ENCODE assay signal across 11 cellular contexts in the genomic region with DNA sequence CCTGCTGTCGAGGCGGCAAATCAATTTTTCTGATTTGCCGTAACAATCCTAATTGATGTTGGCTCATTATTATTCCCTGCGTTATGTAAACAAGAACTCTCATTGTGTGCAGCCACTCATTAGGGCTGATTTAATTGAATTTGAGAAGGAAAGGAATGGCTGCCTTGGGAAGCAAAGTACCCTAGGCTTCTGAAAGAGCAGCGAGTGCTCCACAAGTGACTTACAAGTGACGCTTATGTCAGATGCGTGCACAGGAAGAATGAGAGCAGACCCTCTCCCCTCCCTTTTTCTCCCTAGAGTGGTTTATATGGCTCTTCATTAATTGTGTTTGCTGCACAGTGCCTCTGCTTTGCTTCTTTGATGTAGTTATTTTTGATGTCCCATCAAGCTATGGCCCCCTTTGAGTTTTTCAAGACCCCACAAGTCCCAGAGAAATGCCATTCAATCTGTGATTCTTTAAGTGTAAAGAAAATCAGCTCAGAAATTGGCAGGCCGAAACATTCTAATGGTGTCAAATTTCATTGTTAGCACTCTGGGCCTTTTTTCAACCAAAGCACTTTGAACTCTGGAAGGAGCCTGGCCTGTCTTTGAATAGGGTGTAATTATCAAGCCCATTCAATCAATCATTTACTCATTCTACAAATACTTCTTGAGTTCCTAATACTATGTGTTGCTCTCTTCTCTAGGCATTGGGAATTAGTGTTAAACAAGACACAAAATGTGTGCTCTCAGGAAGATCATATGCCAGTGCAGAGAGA.
DNase-seq lines count a peak whose midpoint lies in the region; ATAC-seq and TF ChIP-seq lines count a peak whose summit lies in the region.
"Had no signal": no experiment of that assay in that cellular context is flagged by ENCODE, and none has a peak within 500 bp of the region (broad histone marks: within the 10 kb centered on the region; RNA-seq: fewer than 3 reads in every experiment).

No MANE protein-coding gene starts in this region.

- in situ Hi-C loops in KBM-7 (cut with MboI; ENCODE audit: low pct_unique_long_range_greater_than_20kb, low sequenced_read_pairs) = no loop called here

- H3K4ac ChIP-seq in neuronal stem cell (ENCODE audit: low read length) = no peak overlapping the region

- no peak for ATAC-seq in HG03196 (IDR thresholded peaks at IDR 0.05; ENCODE audit: unreplicated experiment)
- ATAC-seq in GM19395 (IDR thresholded peaks at IDR 0.05; ENCODE audit: unreplicated experiment) = no peak
- ATAC-seq: psoas muscle had no signal

- H4K8ac ChIP-seq in neuronal stem cell (ENCODE audit: low read depth, low read length) = no peak overlapping the region

- H3K36me3 Mint-ChIP-seq in endodermal cell (ENCODE audit: low read depth) = no peaks in the 10 kb centered on the region
- no peaks in the 10 kb centered on the region for H3K36me3 Mint-ChIP-seq in HFFc6 (ENCODE audit: low read depth)

- H2BK5ac ChIP-seq in neuronal stem cell (ENCODE audit: low read length) = no peak overlapping the region

- H2AFZ ChIP-seq in Loucy (ENCODE audit: low read length) = no peak overlapping the region
- peak overlapping the region; percentile 86 for H2AFZ ChIP-seq in neuronal stem cell (ENCODE audit: low read length)

- H3K27me3 Mint-ChIP-seq in endodermal cell (ENCODE audit: insufficient read depth) (no peaks in the 10 kb centered on the region), HFFc6 (ENCODE audit: insufficient read depth) (peaks cover 6% of the 10 kb centered on the region; the same call in 1 of the 2 replicates)

- H3K4me1 ChIP-seq in Loucy (ENCODE audit: insufficient read depth, low read length, poor library complexity, severe bottlenecking) (peaks cover 89% of the 10 kb centered on the region), endodermal cell (ENCODE audit: control insufficient read depth, insufficient read depth, low read length) (peaks cover 17% of the 10 kb centered on the region), neuronal stem cell (ENCODE audit: control insufficient read depth in 2 of 2, insufficient read depth in 1 of 2, low read depth in 1 of 2, low read length in 2 of 2) (peaks cover 22 to 26% of the 10 kb centered on the region in 2 donors)
- H3K4me1 ChIP-seq: psoas muscle had no signal

- no peaks in the 10 kb centered on the region for H3K79me1 ChIP-seq in neuronal stem cell (ENCODE audit: low read depth, low read length)

- H2BK12ac ChIP-seq in neuronal stem cell (ENCODE audit: low read length) = no peak overlapping the region

- no peak overlapping the region for H2AK5ac ChIP-seq in neuronal stem cell (ENCODE audit: low read depth, low read length)

- no peaks in the 10 kb centered on the region for H3K9me3 ChIP-seq in Loucy (ENCODE audit: insufficient read depth, low read depth, low read length)
- H3K9me3 ChIP-seq in endodermal cell (ENCODE audit: control insufficient read depth, low read length) = peaks cover 8% of the 10 kb centered on the region
- peaks cover 0 to 2% of the 10 kb centered on the region in 2 donors for H3K9me3 ChIP-seq in neuronal stem cell (replicated peaks in 1 of 2; ENCODE audit: control insufficient read depth in 2 of 2, insufficient read depth in 1 of 2, low read depth in 1 of 2, low read length in 2 of 2)
- H3K9me3 ChIP-seq: psoas muscle had no signal

- TF ChIP-seq CTCF in Loucy (conservative IDR thresholded peaks at IDR 0.05; ENCODE audit: low read length) (no peak), endodermal cell (conservative IDR thresholded peaks at IDR 0.05) (no peak), HFFc6 (IDR thresholded peaks at IDR 0.05) (no peak)

- H3K27ac Mint-ChIP-seq in endodermal cell (no peak overlapping the region), HFFc6 (no peak overlapping the region)

- H4K91ac ChIP-seq in neuronal stem cell (ENCODE audit: low read depth, low read length, poor library complexity) = no peak overlapping the region

- H3K79me2 ChIP-seq in Loucy (ENCODE audit: insufficient read depth, low read length) = peaks cover 14% of the 10 kb centered on the region; the same call in 1 of the 2 replicates

- peaks cover 9% of the 10 kb centered on the region for H3K4me1 Mint-ChIP-seq in endodermal cell
- H3K4me1 Mint-ChIP-seq in HFFc6 (ENCODE audit: low read depth) = peaks cover 5% of the 10 kb centered on the region; the same call in 1 of the 2 replicates

- H3K9me3 Mint-ChIP-seq in endodermal cell (peaks cover 15% of the 10 kb centered on the region), HFFc6 (no peaks in the 10 kb centered on the region)

- H3K36me3 ChIP-seq in Loucy (ENCODE audit: insufficient read depth, low read length) = no peaks in the 10 kb centered on the region
- no peaks in the 10 kb centered on the region for H3K36me3 ChIP-seq in endodermal cell (ENCODE audit: control insufficient read depth, insufficient read depth, low read length)
- H3K36me3 ChIP-seq in neuronal stem cell (replicated peaks in 1 of 2; ENCODE audit: control insufficient read depth in 2 of 2, insufficient read depth in 2 of 2, low read length in 2 of 2) = no peaks in the 10 kb centered on the region
- H3K36me3 ChIP-seq: tibial nerve had no signal

- no peak overlapping the region for H3K18ac ChIP-seq in neuronal stem cell (ENCODE audit: low read length)

- H3K9ac ChIP-seq in Loucy (ENCODE audit: low read depth, low read length, poor library complexity, severe bottlenecking) = peak overlapping the region; percentile 85
- no peak overlapping the region for H3K9ac ChIP-seq in endodermal cell (ENCODE audit: extremely low read depth, low read length, poor library complexity, severe bottlenecking)
- H3K9ac ChIP-seq in neuronal stem cell (ENCODE audit: low read depth, low read length, poor library complexity) = no peak overlapping the region

- H3F3A ChIP-seq in Loucy (ENCODE audit: low read depth) = peaks cover 35% of the 10 kb centered on the region

- H3K4me3 ChIP-seq in Loucy (ENCODE audit: low read length, poor library complexity, severe bottlenecking) = peak overlapping the region; percentile 64
- peak overlapping the region; percentile 21 for H3K4me3 ChIP-seq in endodermal cell (ENCODE audit: low read length)
- peak overlapping the region in 1 of 2 donors; percentile 14 for H3K4me3 ChIP-seq in neuronal stem cell (ENCODE audit: low read length in 2 of 2)
- H3K4me3 ChIP-seq: psoas muscle had no signal

- H3K23ac ChIP-seq in neuronal stem cell (ENCODE audit: low read depth, low read length, poor library complexity) = no peak overlapping the region

- H3K4me3 Mint-ChIP-seq in endodermal cell (no peak overlapping the region), HFFc6 (no peak overlapping the region)

- H3K14ac ChIP-seq in neuronal stem cell (ENCODE audit: low read length) = no peak overlapping the region

- no peaks in the 10 kb centered on the region for H3K9me2 ChIP-seq in Loucy (replicated peaks; ENCODE audit: low read depth, low read length)

- DNase-seq in DMS153 treated with DMSO at 0.1 percent for 48 hours (lab: John Stamatoyannopoulos, UW; ENCODE audit: unreplicated experiment) = peak; percentile 61
- no peak for DNase-seq in endodermal cell
- peak; percentile 42 for DNase-seq in neuronal stem cell (ENCODE audit: low spot score)
- no peak for DNase-seq in HFFc6
- no peak for DNase-seq in KBM-7
- DNase-seq: activated CD4-positive, CD25-positive, alpha-beta regulatory T cell; psoas muscle had no signal

- no peak overlapping the region for H2BK120ac ChIP-seq in neuronal stem cell (ENCODE audit: low read depth, low read length)

- 56 to 58% methylated on average over 5 to 8 of the region's 8 CpGs for WGBS in endodermal cell (ENCODE audit: insufficient coverage in 1 of 2, insufficient read length in 1 of 2), 2 experiments
- no CpG with 5 or more reads among the region's 8 CpGs for WGBS in neuronal stem cell (ENCODE audit: extremely low coverage in 2 of 2, insufficient read length in 2 of 2, insufficient replicate concordance in 1 of 2), 2 donors

- no peaks in the 10 kb centered on the region for H4K20me1 ChIP-seq in Loucy (ENCODE audit: insufficient read depth, low read length, poor library complexity, severe bottlenecking)

- H3K27me3 ChIP-seq in Loucy (ENCODE audit: insufficient read depth, low read length, poor library complexity, severe bottlenecking) (no peaks in the 10 kb centered on the region), endodermal cell (ENCODE audit: control insufficient read depth, insufficient read depth, low read length, poor library complexity, severe bottlenecking) (no peaks in the 10 kb centered on the region), neuronal stem cell (ENCODE audit: control insufficient read depth in 3 of 3, insufficient read depth in 3 of 3, low read depth in 1 of 3, low read length in 3 of 3) (no peaks in the 10 kb centered on the region)
- H3K27me3 ChIP-seq: tibial nerve had no signal

- H3K4me2 ChIP-seq in Loucy (ENCODE audit: low read depth, low read length, poor library complexity, severe bottlenecking) = peak overlapping the region; percentile 75
- H3K4me2 ChIP-seq in neuronal stem cell (ENCODE audit: insufficient read depth, low read length, poor library complexity, severe bottlenecking) = peak overlapping the region; percentile 21

- no peak overlapping the region for H2BK15ac ChIP-seq in neuronal stem cell (ENCODE audit: low read length)

- H3K27ac ChIP-seq in endodermal cell (ENCODE audit: low read depth, low read length) (peak overlapping the region; percentile 62), neuronal stem cell (replicated peaks; ENCODE audit: low read length) (peak overlapping the region; percentile 60)
- H3K27ac ChIP-seq: psoas muscle had no signal

Comparison
In these comparisons a context has a peak if more than half of its experiments do, and no peak if none do; other contexts are left out.
1. DNase-seq: peak in DMS153 treated with DMSO at 0.1 percent for 48 hours (single experiment) and neuronal stem cell (single experiment); none in endodermal cell (single experiment), HFFc6 (single experiment) and KBM-7 (single experiment).